In genomic region chr2:136238552-136239346, GRCh38 we compare ENCODE assay signal across 8 cellular contexts.
DNase-seq lines count a peak whose midpoint lies in the region; ATAC-seq and TF ChIP-seq lines count a peak whose summit lies in the region.

No MANE protein-coding gene starts in this region.

- H3F3A ChIP-seq in neural progenitor cell (ENCODE audit: low read depth) = no peaks in the 10 kb centered on the region

- POLR2A ChIA-PET in CD4-positive, alpha-beta memory T cell (lab: Charles Lee; ENCODE audit: partially characterized antibody) = interaction anchor here (0.7 to 10.8 kb wide), 34 partner anchors 9 to 289 kb away, joined by 3 to 312 read pairs (median 6); partner anchors contain the start of genes CXCR4 and DARS1
- POLR2A ChIA-PET in HEK293T (lab: Yijun Ruan, JAX) = no interaction called here

- H3K79me2 ChIP-seq in neural progenitor cell (ENCODE audit: low read depth) = no peaks in the 10 kb centered on the region

- H3K4me3 Mint-ChIP-seq in CD4-positive, alpha-beta memory T cell = peak overlapping the region; percentile 4 to 75 (median 40)
- peak overlapping the region; percentile 56 for H3K4me3 Mint-ChIP-seq in T-helper 2 cell treated with Interferon-gamma antibody and Interleukin-4, amounts not matched to agents 5 μg/mL and 100 μg/mL, for 36 hours
- peak overlapping the region; percentile 23 for H3K4me3 Mint-ChIP-seq in dendritic cell treated with granulocyte-macrophage colony-stimulating factor and Interleukin-4, amounts not matched to agents 40 ng/mL and 50 ng/mL, for 4 days
- H3K4me3 Mint-ChIP-seq in neural progenitor cell = no peak overlapping the region

- no peaks in the 10 kb centered on the region for H3K27me3 ChIP-seq in CD4-positive, alpha-beta memory T cell (ENCODE audit: insufficient read depth, low read length)
- H3K27me3 ChIP-seq in neural progenitor cell = no peaks in the 10 kb centered on the region

- peak overlapping the region; percentile 39 for H3K27ac ChIP-seq in CD4-positive, alpha-beta memory T cell (ENCODE audit: low read depth, low read length)
- no peak overlapping the region for H3K27ac ChIP-seq in neural progenitor cell

- no peak for TF ChIP-seq CTCF in neural progenitor cell (IDR thresholded peaks at IDR 0.05)

- peak; percentile 72 to 83 (median 75) for DNase-seq in CD4-positive, alpha-beta memory T cell
- peak; percentile 41 for DNase-seq in T-helper 2 cell treated with Interferon-gamma antibody and Interleukin-4, amounts not matched to agents 5 μg/mL and 100 μg/mL, for 36 hours (ENCODE audit: low spot score)
- DNase-seq in neural progenitor cell (ENCODE audit: low spot score) = peak; percentile 33
- DNase-seq in amygdala (lab: John Stamatoyannopoulos, UW) = no peak
- DNase-seq in HEK293T (ENCODE audit: extremely low spot score) = no peak

- no peaks in the 10 kb centered on the region for H3K9me3 ChIP-seq in CD4-positive, alpha-beta memory T cell (ENCODE audit: control insufficient read depth in 1 of 2, low read length in 2 of 2)
- H3K9me3 ChIP-seq in neural progenitor cell (ENCODE audit: low read depth) = no peaks in the 10 kb centered on the region

- no peak overlapping the region for H3K4me2 ChIP-seq in neural progenitor cell

- H3K4me1 Mint-ChIP-seq in CD4-positive, alpha-beta memory T cell = peaks cover 42 to 65% (median 54%) of the 10 kb centered on the region in 4 donors
- peaks cover 52% of the 10 kb centered on the region for H3K4me1 Mint-ChIP-seq in T-helper 2 cell treated with Interferon-gamma antibody and Interleukin-4, amounts not matched to agents 5 μg/mL and 100 μg/mL, for 36 hours (ENCODE audit: low read depth)
- H3K4me1 Mint-ChIP-seq in dendritic cell treated with granulocyte-macrophage colony-stimulating factor and Interleukin-4, amounts not matched to agents 40 ng/mL and 50 ng/mL, for 4 days (ENCODE audit: low read depth) = peaks cover 71% of the 10 kb centered on the region
- peaks cover 29% of the 10 kb centered on the region for H3K4me1 Mint-ChIP-seq in neural progenitor cell

- CTCF ChIA-PET in CD4-positive, alpha-beta memory T cell (lab: Charles Lee; ENCODE audit: partially characterized antibody) = interaction anchor here (0.8 to 4.2 kb wide), 16 partner anchors 9 to 145 kb away, joined by 3 to 22 read pairs (median 4); partner anchors contain the start of gene CXCR4
- CTCF ChIA-PET in HEK293T (lab: Yijun Ruan, JAX) = no interaction called here

- peak; percentile 87 for ATAC-seq in GM19467 (IDR thresholded peaks at IDR 0.05; ENCODE audit: unreplicated experiment)
- peak; percentile 79 for ATAC-seq in HG03520 (IDR thresholded peaks at IDR 0.05; ENCODE audit: unreplicated experiment)

- intact Hi-C loops in CD4-positive, alpha-beta memory T cell (cut with micrococcal nuclease) = loop anchor here (1.0 to 5.0 kb wide), 4 partner anchors 89 to 321 kb away; no protein-coding TSS in a partner anchor
- intact Hi-C loops in dendritic cell treated with granulocyte-macrophage colony-stimulating factor and Interleukin-4, amounts not matched to agents 40 ng/mL and 50 ng/mL, for 4 days (cut with micrococcal nuclease) = loop anchor here (1.0 to 10.0 kb wide), 3 partner anchors 15 to 136 kb away; no protein-coding TSS in a partner anchor

- peaks cover 51% of the 10 kb centered on the region for H3K4me1 ChIP-seq in CD4-positive, alpha-beta memory T cell (ENCODE audit: insufficient read depth, low read length)
- peaks cover 6% of the 10 kb centered on the region for H3K4me1 ChIP-seq in neural progenitor cell

- H3K4me3 ChIP-seq in CD4-positive, alpha-beta memory T cell (ENCODE audit: low read length in 2 of 2) = no peak overlapping the region
- H3K4me3 ChIP-seq in neural progenitor cell = no peak overlapping the region

- H4K20me1 ChIP-seq in neural progenitor cell (ENCODE audit: low read depth) = no peaks in the 10 kb centered on the region

- no peak overlapping the region for H2AFZ ChIP-seq in neural progenitor cell (replicated peaks)

- no peaks in the 10 kb centered on the region for H3K27me3 Mint-ChIP-seq in CD4-positive, alpha-beta memory T cell
- H3K27me3 Mint-ChIP-seq in T-helper 2 cell treated with Interferon-gamma antibody and Interleukin-4, amounts not matched to agents 5 μg/mL and 100 μg/mL, for 36 hours (ENCODE audit: low read depth) = no peaks in the 10 kb centered on the region
- H3K27me3 Mint-ChIP-seq in dendritic cell treated with granulocyte-macrophage colony-stimulating factor and Interleukin-4, amounts not matched to agents 40 ng/mL and 50 ng/mL, for 4 days = no peaks in the 10 kb centered on the region
- peaks cover 10% of the 10 kb centered on the region for H3K27me3 Mint-ChIP-seq in neural progenitor cell (ENCODE audit: insufficient read depth, low read depth)

- H3K27ac Mint-ChIP-seq in CD4-positive, alpha-beta memory T cell = peak overlapping the region; percentile 73 to 99 (median 95)
- H3K27ac Mint-ChIP-seq in T-helper 2 cell treated with Interferon-gamma antibody and Interleukin-4, amounts not matched to agents 5 μg/mL and 100 μg/mL, for 36 hours = peak overlapping the region; percentile 90
- peak overlapping the region; percentile 90 for H3K27ac Mint-ChIP-seq in dendritic cell treated with granulocyte-macrophage colony-stimulating factor and Interleukin-4, amounts not matched to agents 40 ng/mL and 50 ng/mL, for 4 days
- no peak overlapping the region for H3K27ac Mint-ChIP-seq in neural progenitor cell

- no peaks in the 10 kb centered on the region for H3K36me3 Mint-ChIP-seq in CD4-positive, alpha-beta memory T cell
- peaks cover 6% of the 10 kb centered on the region for H3K36me3 Mint-ChIP-seq in T-helper 2 cell treated with Interferon-gamma antibody and Interleukin-4, amounts not matched to agents 5 μg/mL and 100 μg/mL, for 36 hours (ENCODE audit: low read depth)
- H3K36me3 Mint-ChIP-seq in dendritic cell treated with granulocyte-macrophage colony-stimulating factor and Interleukin-4, amounts not matched to agents 40 ng/mL and 50 ng/mL, for 4 days (ENCODE audit: low read depth) = no peaks in the 10 kb centered on the region
- H3K36me3 Mint-ChIP-seq in neural progenitor cell = no peaks in the 10 kb centered on the region

- no peaks in the 10 kb centered on the region for H3K36me3 ChIP-seq in CD4-positive, alpha-beta memory T cell (ENCODE audit: insufficient read depth, low read length)
- no peaks in the 10 kb centered on the region for H3K36me3 ChIP-seq in neural progenitor cell

- H3K9me3 Mint-ChIP-seq in CD4-positive, alpha-beta memory T cell = peaks cover 0 to 3% (median 0%) of the 10 kb centered on the region in 8 donors
- H3K9me3 Mint-ChIP-seq in T-helper 2 cell treated with Interferon-gamma antibody and Interleukin-4, amounts not matched to agents 5 μg/mL and 100 μg/mL, for 36 hours = no peaks in the 10 kb centered on the region
- H3K9me3 Mint-ChIP-seq in dendritic cell treated with granulocyte-macrophage colony-stimulating factor and Interleukin-4, amounts not matched to agents 40 ng/mL and 50 ng/mL, for 4 days = no peaks in the 10 kb centered on the region
- peaks cover 3% of the 10 kb centered on the region for H3K9me3 Mint-ChIP-seq in neural progenitor cell

- no peak overlapping the region for H3K9ac ChIP-seq in neural progenitor cell

TF ChIP-seq in HEK293T, 16 proteins besides CTCF, POLR2A, EP300 and RAD21:
- TF ChIP-seq, protein P1, sequence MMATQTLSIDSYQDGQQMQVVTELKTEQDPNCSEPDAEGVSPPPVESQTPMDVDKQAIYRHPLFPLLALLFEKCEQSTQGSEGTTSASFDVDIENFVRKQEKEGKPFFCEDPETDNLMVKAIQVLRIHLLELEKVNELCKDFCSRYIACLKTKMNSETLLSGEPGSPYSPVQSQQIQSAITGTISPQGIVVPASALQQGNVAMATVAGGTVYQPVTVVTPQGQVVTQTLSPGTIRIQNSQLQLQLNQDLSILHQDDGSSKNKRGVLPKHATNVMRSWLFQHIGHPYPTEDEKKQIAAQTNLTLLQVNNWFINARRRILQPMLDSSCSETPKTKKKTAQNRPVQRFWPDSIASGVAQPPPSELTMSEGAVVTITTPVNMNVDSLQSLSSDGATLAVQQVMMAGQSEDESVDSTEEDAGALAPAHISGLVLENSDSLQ (IDR thresholded peaks at IDR 0.05) = no peak
- no peak for TF ChIP-seq BHLHE40 (IDR thresholded peaks at IDR 0.05; ENCODE audit: borderline replicate concordance)
- TF ChIP-seq LEF1 (IDR thresholded peaks at IDR 0.05; ENCODE audit: borderline replicate concordance) = no peak
- no peak for TF ChIP-seq FOXA1 (IDR thresholded peaks at IDR 0.05)
- TF ChIP-seq CTBP1 (IDR thresholded peaks at IDR 0.05; ENCODE audit: borderline replicate concordance) = no peak
- TF ChIP-seq SP1 (IDR thresholded peaks at IDR 0.05) = no peak
- no peak for TF ChIP-seq L3MBTL2 (conservative IDR thresholded peaks at IDR 0.05)
- no peak for TF ChIP-seq FOXM1 (IDR thresholded peaks at IDR 0.05; ENCODE audit: borderline replicate concordance)
- no peak for TF ChIP-seq HDGF (IDR thresholded peaks at IDR 0.05; ENCODE audit: borderline replicate concordance)
- no peak for TF ChIP-seq ELF4 (IDR thresholded peaks at IDR 0.05)
- TF ChIP-seq FOXK2 (IDR thresholded peaks at IDR 0.05) = no peak
- no peak for TF ChIP-seq TARDBP (IDR thresholded peaks at IDR 0.05)
- no peak for TF ChIP-seq SUZ12 (IDR thresholded peaks at IDR 0.05)
- TF ChIP-seq NFRKB (IDR thresholded peaks at IDR 0.05) = no peak
- TF ChIP-seq ARNT (IDR thresholded peaks at IDR 0.05) = no peak
- TF ChIP-seq ZNF384 (IDR thresholded peaks at IDR 0.05) = no peak

Comparison
In these comparisons a context has a peak if more than half of its experiments do, and no peak if none do; other contexts are left out.
1. DNase-seq: peak in CD4-positive, alpha-beta memory T cell (5 of 5), T-helper 2 cell treated with Interferon-gamma antibody and Interleukin-4, amounts not matched to agents 5 μg/mL and 100 μg/mL, for 36 hours (single experiment) and neural progenitor cell (single experiment); none in amygdala (0 of 56) and HEK293T (single experiment).